In genomic region chr9:135602789-135603481, GRCh38 we compare ENCODE assay signal across 8 cellular contexts. TPM values are rescaled to one million over a fixed set of nuclear protein-coding genes. Genes with fewer than 3 reads are reported as not detected.
DNase-seq lines count a peak whose midpoint lies in the region; ATAC-seq and TF ChIP-seq lines count a peak whose summit lies in the region.

No MANE protein-coding gene starts in this region.

- no peaks in the 10 kb centered on the region for H3K9me3 Mint-ChIP-seq in activated T-cell treated with anti-CD3 and anti-CD28 coated beads, Interleukin-2, amount 50 U/mL, for 72 hours
- peaks cover 8% of the 10 kb centered on the region for H3K9me3 Mint-ChIP-seq in progenitor cell of endocrine pancreas (ENCODE audit: low read depth)

- H3K36me3 ChIP-seq in OCI-LY1 (ENCODE audit: insufficient read depth, low read length): no peaks in the 10 kb centered on the region

- no peak overlapping the region for H3K27ac ChIP-seq in OCI-LY1 (ENCODE audit: low read depth, low read length, poor library complexity, severe bottlenecking)

- H3K79me2 ChIP-seq in OCI-LY1 (ENCODE audit: insufficient read depth, low read length): no peaks in the 10 kb centered on the region

- peaks cover 24% of the 10 kb centered on the region for H3K27me3 Mint-ChIP-seq in activated T-cell treated with anti-CD3 and anti-CD28 coated beads, Interleukin-2, amount 50 U/mL, for 72 hours (ENCODE audit: low read depth)
- H3K27me3 Mint-ChIP-seq in progenitor cell of endocrine pancreas: peaks cover 6% of the 10 kb centered on the region

- no peaks in the 10 kb centered on the region for H3K9me2 ChIP-seq in OCI-LY1 (ENCODE audit: low read depth, low read length)

- no peak overlapping the region for H3K9ac ChIP-seq in OCI-LY1 (ENCODE audit: low read length)

- H3K27me3 ChIP-seq in OCI-LY1 (ENCODE audit: insufficient read depth, low read length): no peaks in the 10 kb centered on the region

- no peaks in the 10 kb centered on the region for H3K4me1 Mint-ChIP-seq in activated T-cell treated with anti-CD3 and anti-CD28 coated beads, Interleukin-2, amount 50 U/mL, for 72 hours (ENCODE audit: low read depth)
- H3K4me1 Mint-ChIP-seq in progenitor cell of endocrine pancreas (ENCODE audit: low read depth): no peaks in the 10 kb centered on the region

- ATAC-seq in activated T-cell treated with anti-CD3 and anti-CD28 coated beads, Interleukin-2, amount 50 U/mL, for 72 hours (replicated peaks in 1 of 2): peak; percentile 25 to 41
- ATAC-seq in GM19455 (IDR thresholded peaks at IDR 0.05; ENCODE audit: unreplicated experiment): no peak
- ATAC-seq in GM21526 (IDR thresholded peaks at IDR 0.05; ENCODE audit: low FRiP score, unreplicated experiment): no peak

- DNase-seq in NOMO-1 (lab: John Stamatoyannopoulos, UW; ENCODE audit: unreplicated experiment in 2 of 2): peak; percentile 25 to 44
- DNase-seq in NOMO-1 treated with dmso at 0.1 percent for 144 hours (lab: John Stamatoyannopoulos, UW; ENCODE audit: unreplicated experiment): no peak
- peak; percentile 51 to 64 for DNase-seq in activated T-cell treated with anti-CD3 and anti-CD28 coated beads, Interleukin-2, amount 50 U/mL, for 72 hours
- DNase-seq in foreskin melanocyte: peak; percentile 44
- no peak for DNase-seq in progenitor cell of endocrine pancreas (ENCODE audit: low spot score, unreplicated experiment)

- no peaks in the 10 kb centered on the region for H4K20me1 ChIP-seq in OCI-LY1 (ENCODE audit: insufficient read depth, low read length)

- no peaks in the 10 kb centered on the region for H3K9me3 ChIP-seq in OCI-LY1 (ENCODE audit: low read length)

- no peak overlapping the region for H3K27ac Mint-ChIP-seq in activated T-cell treated with anti-CD3 and anti-CD28 coated beads, Interleukin-2, amount 50 U/mL, for 72 hours
- H3K27ac Mint-ChIP-seq in progenitor cell of endocrine pancreas: no peak overlapping the region

- no peak overlapping the region for H3K4me3 Mint-ChIP-seq in activated T-cell treated with anti-CD3 and anti-CD28 coated beads, Interleukin-2, amount 50 U/mL, for 72 hours
- H3K4me3 Mint-ChIP-seq in progenitor cell of endocrine pancreas (ENCODE audit: low read depth): no peak overlapping the region

- TF ChIP-seq CTCF in OCI-LY1 (IDR thresholded peaks at IDR 0.05; ENCODE audit: low read length) (peak; percentile 63), progenitor cell of endocrine pancreas (IDR thresholded peaks at IDR 0.05; ENCODE audit: unreplicated experiment) (peak; percentile 77)

- H3K4me1 ChIP-seq in OCI-LY1 (ENCODE audit: insufficient read depth, low read length, severe bottlenecking): no peaks in the 10 kb centered on the region

- no peaks in the 10 kb centered on the region for H3K36me3 Mint-ChIP-seq in activated T-cell treated with anti-CD3 and anti-CD28 coated beads, Interleukin-2, amount 50 U/mL, for 72 hours (ENCODE audit: insufficient read depth in 2 of 2)
- peaks cover 1% of the 10 kb centered on the region for H3K36me3 Mint-ChIP-seq in progenitor cell of endocrine pancreas (ENCODE audit: insufficient read depth)

- H2AFZ ChIP-seq in OCI-LY1 (ENCODE audit: low read length): no peak overlapping the region

- H3F3A ChIP-seq in OCI-LY1 (ENCODE audit: insufficient read depth, low read length): no peaks in the 10 kb centered on the region

- H3K4me3 ChIP-seq in OCI-LY1 (ENCODE audit: low read depth, low read length, poor library complexity, severe bottlenecking): no peak overlapping the region

- H3K4me2 ChIP-seq in OCI-LY1 (ENCODE audit: low read length): no peak overlapping the region

RNA-seq across cellular contexts. Expression of gene GLT6D1, which starts 36.4 kb away (rescaled TPM):
- total RNA-seq in activated T-cell treated with anti-CD3 and anti-CD28 coated beads, Interleukin-2, amount 50 U/mL, for 72 hours: not detected
- not detected in 2 replicates for total RNA-seq in progenitor cell of endocrine pancreas

RNA-seq across cellular contexts. Expression of gene PAEP, which starts 41.4 kb away (rescaled TPM):
- not detected for total RNA-seq in activated T-cell treated with anti-CD3 and anti-CD28 coated beads, Interleukin-2, amount 50 U/mL, for 72 hours
- not detected in 2 replicates for total RNA-seq in progenitor cell of endocrine pancreas

RNA-seq across cellular contexts. Expression of gene OBP2A, which starts 57.0 kb away (rescaled TPM):
- not detected for total RNA-seq in activated T-cell treated with anti-CD3 and anti-CD28 coated beads, Interleukin-2, amount 50 U/mL, for 72 hours
- not detected in 2 replicates for total RNA-seq in progenitor cell of endocrine pancreas

Comparison
In these comparisons a context has a peak if more than half of its experiments do, and no peak if none do; other contexts are left out.
1. DNase-seq: peak in NOMO-1 (2 of 2), activated T-cell treated with anti-CD3 and anti-CD28 coated beads, Interleukin-2, amount 50 U/mL, for 72 hours (2 of 2) and foreskin melanocyte (single experiment); none in NOMO-1 treated with dmso at 0.1 percent for 144 hours (single experiment) and progenitor cell of endocrine pancreas (single experiment).
2. ATAC-seq: peak in activated T-cell treated with anti-CD3 and anti-CD28 coated beads, Interleukin-2, amount 50 U/mL, for 72 hours (2 of 2); none in GM19455 (single experiment) and GM21526 (single experiment).